ENCODE assay signal across 19 cellular contexts in genomic region chr11:102761646-102762238, GRCh38. TPM values are rescaled to one million over a fixed set of nuclear protein-coding genes. Genes with fewer than 3 reads are reported as not detected.
DNase-seq lines count a peak whose midpoint lies in the region; FAIRE-seq and TF ChIP-seq lines count a peak whose summit lies in the region.
"Had no signal": no experiment of that assay in that cellular context is flagged by ENCODE, and none has a peak within 500 bp of the region (broad histone marks: within the 10 kb centered on the region; RNA-seq: fewer than 3 reads in every experiment).

No MANE protein-coding gene starts in this region.

- no peak for TF ChIP-seq EP300 in ovary (IDR thresholded peaks at IDR 0.05)

- peak overlapping the region; percentile 26 for H3K27ac ChIP-seq in endodermal cell (ENCODE audit: low read depth, low read length)
- peak overlapping the region; percentile 95 for H3K27ac ChIP-seq in mesodermal cell (ENCODE audit: low read depth, low read length, severe bottlenecking)
- H3K27ac ChIP-seq in ovary: no peak overlapping the region
- H3K27ac ChIP-seq: colonic mucosa, prostate gland, transverse colon had no signal

- no peak overlapping the region for H3K9ac ChIP-seq in endodermal cell (ENCODE audit: extremely low read depth, low read length, poor library complexity, severe bottlenecking)

- intact Hi-C loops in ovary (cut with DNase I): no loop called here

- no peaks in the 10 kb centered on the region for H3K9me3 Mint-ChIP-seq in endodermal cell

- peak; percentile 37 for DNase-seq in COLO829 (ENCODE audit: low spot score)
- DNase-seq in RCC 7860 (ENCODE audit: low spot score): peak; percentile 71
- no peak for DNase-seq in endodermal cell
- no peak for DNase-seq in KG1 (lab: John Stamatoyannopoulos, UW)
- DNase-seq in NCI-H748 (lab: John Stamatoyannopoulos, UW; ENCODE audit: unreplicated experiment): no peak
- DNase-seq in activated naive CD4-positive, alpha-beta T cell (lab: John Stamatoyannopoulos, UW): no peak
- DNase-seq in ovary: no peak
- DNase-seq: activated CD4-positive, CD25-positive, alpha-beta regulatory T cell; BE2C; colonic mucosa; DMS53; mucosa of descending colon; NCI-H1105; stimulated activated CD8-positive, alpha-beta memory T cell treated with anti-CD3 and anti-CD28 coated beads, Interleukin-4, amount 100 ng/mL, for 48 hours; transverse colon had no signal

- no peak for TF ChIP-seq CTCF in endodermal cell (conservative IDR thresholded peaks at IDR 0.05)
- TF ChIP-seq CTCF in ovary (IDR thresholded peaks at IDR 0.05): no peak

- H3K27me3 Mint-ChIP-seq in endodermal cell (ENCODE audit: insufficient read depth): no peaks in the 10 kb centered on the region

- FAIRE-seq in RCC 7860 (lab: Jason Lieb, UNC): peak; percentile 54
- FAIRE-seq: GM12891 had no signal

- no peak overlapping the region for H3K27ac Mint-ChIP-seq in endodermal cell
- H3K27ac Mint-ChIP-seq: activated naive CD8-positive, alpha-beta T cell had no signal

- H3K4me3 ChIP-seq in endodermal cell (ENCODE audit: low read length) (no peak overlapping the region), mesodermal cell (ENCODE audit: extremely low read depth, insufficient read depth, low read length, poor library complexity, severe bottlenecking) (no peak overlapping the region), ovary (no peak overlapping the region)
- H3K4me3 ChIP-seq: colonic mucosa, mucosa of descending colon, prostate gland, transverse colon had no signal

- no peaks in the 10 kb centered on the region for H3K36me3 Mint-ChIP-seq in endodermal cell (ENCODE audit: low read depth)
- H3K36me3 Mint-ChIP-seq: activated naive CD8-positive, alpha-beta T cell had no signal

- H3K27me3 ChIP-seq in endodermal cell (ENCODE audit: control insufficient read depth, insufficient read depth, low read length, poor library complexity, severe bottlenecking) (no peaks in the 10 kb centered on the region), ovary (no peaks in the 10 kb centered on the region)
- H3K27me3 ChIP-seq: BE2C, colonic mucosa, transverse colon had no signal

- no peaks in the 10 kb centered on the region for H3K9me3 ChIP-seq in endodermal cell (ENCODE audit: control insufficient read depth, low read length)
- no peaks in the 10 kb centered on the region for H3K9me3 ChIP-seq in mesodermal cell (ENCODE audit: control insufficient read depth, low read length)
- no peaks in the 10 kb centered on the region for H3K9me3 ChIP-seq in ovary
- H3K9me3 ChIP-seq: BE2C, colonic mucosa, mucosa of descending colon, prostate gland, transverse colon had no signal

- TF ChIP-seq POLR2A in ovary (IDR thresholded peaks at IDR 0.05): no peak

- H3K4me1 Mint-ChIP-seq in endodermal cell: peaks cover 5% of the 10 kb centered on the region

- 69 to 93% methylated on average over 3 to 4 of the region's 4 CpGs for WGBS in endodermal cell (ENCODE audit: insufficient coverage in 1 of 2, insufficient read length in 1 of 2), 2 experiments
- WGBS in mesodermal cell (ENCODE audit: insufficient coverage in 2 of 2), 2 experiments: 76 to 80% methylated on average over 4 of the region's 4 CpGs
- WGBS in ovary, 3 donors: 26 to 41% (median 28%) methylated on average over 4 of the region's 4 CpGs

- no peaks in the 10 kb centered on the region for H3K4me1 ChIP-seq in endodermal cell (ENCODE audit: control insufficient read depth, insufficient read depth, low read length)
- peaks cover 34% of the 10 kb centered on the region for H3K4me1 ChIP-seq in mesodermal cell (ENCODE audit: control insufficient read depth, insufficient read depth, low read length, poor library complexity, severe bottlenecking)
- H3K4me1 ChIP-seq in ovary (ENCODE audit: insufficient read depth): no peaks in the 10 kb centered on the region
- H3K4me1 ChIP-seq: BE2C, colonic mucosa, prostate gland had no signal

- H3K36me3 ChIP-seq in endodermal cell (ENCODE audit: control insufficient read depth, insufficient read depth, low read length) (no peaks in the 10 kb centered on the region), mesodermal cell (ENCODE audit: control insufficient read depth, insufficient read depth, low read length) (no peaks in the 10 kb centered on the region), ovary (no peaks in the 10 kb centered on the region)
- H3K36me3 ChIP-seq: BE2C, colonic mucosa, prostate gland, transverse colon had no signal

- no peak overlapping the region for H3K4me3 Mint-ChIP-seq in endodermal cell
- H3K4me3 Mint-ChIP-seq: activated naive CD8-positive, alpha-beta T cell had no signal

RNA-seq across cellular contexts. Expression of gene MMP10, which starts 18.7 kb away (rescaled TPM):
- total RNA-seq in endodermal cell (not detected), ovary (1 to 10 TPM in 1 of 7 donors, not detected in 6; 1.1 TPM)
- polyA plus RNA-seq in endodermal cell (2013, experiment 1 of 2): 0.28 TPM
- 0.70 TPM for polyA plus RNA-seq in endodermal cell (2013, experiment 2 of 2)
- polyA plus RNA-seq in mesodermal cell (2013, experiment 1 of 2): 3.1 TPM
- polyA plus RNA-seq in mesodermal cell (2013, experiment 2 of 2): 4.4 TPM
- polyA plus RNA-seq in ovary: under 1 TPM in 1 of 2 donors, not detected in 1; 0.61 TPM

RNA-seq across cellular contexts. Expression of gene MMP1, which starts 36.2 kb away (rescaled TPM):
- total RNA-seq in endodermal cell (not detected), ovary (under 1 TPM in 1 of 7 donors, not detected in 6; 0.18 TPM)
- polyA plus RNA-seq in endodermal cell (2013, experiment 1 of 2): 0.32 TPM
- polyA plus RNA-seq in endodermal cell (2013, experiment 2 of 2): 0.41 TPM
- polyA plus RNA-seq in mesodermal cell (2013, experiment 1 of 2): 13.9 TPM
- 22.6 TPM for polyA plus RNA-seq in mesodermal cell (2013, experiment 2 of 2)
- polyA plus RNA-seq in ovary: under 1 TPM in 1 of 2 donors, not detected in 1; 0.25 TPM

RNA-seq across cellular contexts. Expression of gene MMP8, which starts 37.0 kb away (rescaled TPM):
- not detected for total RNA-seq in endodermal cell
- polyA plus RNA-seq in endodermal cell (2013, experiment 1 of 2): not detected
- polyA plus RNA-seq in endodermal cell (2013, experiment 2 of 2): not detected
- not detected for polyA plus RNA-seq in mesodermal cell (2013, experiment 1 of 2)
- not detected for polyA plus RNA-seq in mesodermal cell (2013, experiment 2 of 2)
- not detected for total RNA-seq in ovary
- under 1 TPM in 1 of 2 donors, not detected in 1; 0.02 TPM for polyA plus RNA-seq in ovary
- total RNA-seq: colonic mucosa, mucosa of descending colon, prostate gland, transverse colon had no signal

RNA-seq across cellular contexts. Expression of gene MMP27, which starts 56.2 kb away (rescaled TPM):
- total RNA-seq in endodermal cell (not detected), ovary (not detected)
- not detected for polyA plus RNA-seq in endodermal cell (2013, experiment 1 of 2)
- not detected for polyA plus RNA-seq in endodermal cell (2013, experiment 2 of 2)
- polyA plus RNA-seq in mesodermal cell (2013, experiment 1 of 2): not detected
- polyA plus RNA-seq in mesodermal cell (2013, experiment 2 of 2): not detected
- under 1 TPM in 1 of 2 donors, not detected in 1; 0.12 TPM for polyA plus RNA-seq in ovary
- total RNA-seq: prostate gland had no signal

Comparison
In these comparisons a context has a peak if more than half of its experiments do, and no peak if none do; other contexts are left out.
1. DNase-seq: peak in COLO829 (single experiment) and RCC 7860 (single experiment); none in endodermal cell (single experiment), KG1 (single experiment), NCI-H748 (single experiment), activated naive CD4-positive, alpha-beta T cell (0 of 4) and ovary (0 of 5).
2. H3K27ac ChIP-seq: peak in endodermal cell (single experiment) and mesodermal cell (single experiment); none in ovary (0 of 2).